In the genomic region with DNA sequence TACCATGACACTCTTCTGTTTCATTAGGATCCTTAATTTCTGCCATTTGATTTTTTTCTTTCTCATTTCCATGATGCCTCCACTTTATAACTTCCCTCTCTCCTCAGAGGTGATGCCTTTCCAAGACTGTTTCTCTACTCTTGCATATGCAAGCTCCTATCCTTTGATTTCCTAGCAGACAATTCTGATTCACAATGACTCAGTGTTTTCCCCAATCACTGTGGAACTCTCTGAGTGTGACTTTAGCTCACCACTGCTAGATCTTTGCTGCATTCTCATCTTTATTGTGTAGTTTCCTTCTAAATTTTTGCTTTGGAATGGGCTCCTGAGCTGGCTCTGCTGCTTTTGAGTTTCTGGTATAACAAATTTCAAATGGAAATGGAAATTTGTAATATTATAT, we compare ENCODE assay signal across 15 cellular contexts.
DNase-seq lines count a peak whose midpoint lies in the region; ATAC-seq and TF ChIP-seq lines count a peak whose summit lies in the region.
"Had no signal": no experiment of that assay in that cellular context is flagged by ENCODE, and none has a peak within 500 bp of the region (broad histone marks: within the 10 kb centered on the region; RNA-seq: fewer than 3 reads in every experiment).

No MANE protein-coding gene starts in this region.

- H3K79me2 ChIP-seq in hepatocyte, result no peaks in the 10 kb centered on the region

- intact Hi-C loops in sciatic nerve (cut with DNase I), result no loop called here

- H3K4me1 ChIP-seq in hepatocyte (ENCODE audit: insufficient read depth), result no peaks in the 10 kb centered on the region
- H3K4me1 ChIP-seq: HAP-1 had no signal

- ATAC-seq in GM19395 (IDR thresholded peaks at IDR 0.05; ENCODE audit: unreplicated experiment), result no peak
- no peak for ATAC-seq in sciatic nerve
- ATAC-seq: stimulated activated memory B cell treated with anti-CD40 and anti-IgM and Interleukin-4, amounts not matched to agents 10 μg/mL and 1 μg/mL and 100 μg/mL, for 72 hours had no signal

- H3K9me3 ChIP-seq in hepatocyte (ENCODE audit: low read depth), result peaks cover 8% of the 10 kb centered on the region
- H3K9me3 ChIP-seq: HAP-1 had no signal

- DNase-seq in EH (ENCODE audit: low read depth) (peak; percentile 76), NCI-H460 (ENCODE audit: extremely low read depth, low read depth) (peak; percentile 81), epithelial cell of esophagus (ENCODE audit: low read depth) (peak; percentile 91), non-pigmented ciliary epithelial cell (ENCODE audit: low read depth) (peak; percentile 40), hepatocyte (ENCODE audit: low spot score) (no peak), NCI-H187 (lab: John Stamatoyannopoulos, UW) (no peak), sciatic nerve (ENCODE audit: low spot score) (no peak)
- DNase-seq: activated T-cell treated with anti-CD3 and anti-CD28 coated beads for 4 hours; Caco-2; effector CD8-positive, alpha-beta T cell; NCI-H2029; posterior cingulate gyrus had no signal

- TF ChIP-seq CTCF in epithelial cell of esophagus (IDR thresholded peaks at IDR 0.05; ENCODE audit: insufficient read depth, low read depth, low read length, missing control alignments) (no peak), hepatocyte (IDR thresholded peaks at IDR 0.05; ENCODE audit: poor library complexity) (no peak)

- H3K4me3 ChIP-seq in epithelial cell of esophagus (ENCODE audit: low read length) (no peak overlapping the region), hepatocyte (no peak overlapping the region)
- H3K4me3 ChIP-seq: HAP-1 had no signal

- H3K27ac ChIP-seq in hepatocyte, result no peak overlapping the region

- H3K9me2 ChIP-seq in hepatocyte (replicated peaks; ENCODE audit: insufficient read depth), result no peaks in the 10 kb centered on the region

- H3K27me3 ChIP-seq in hepatocyte, result no peaks in the 10 kb centered on the region

- H4K20me1 ChIP-seq in hepatocyte (ENCODE audit: insufficient read depth, poor library complexity, severe bottlenecking), result no peaks in the 10 kb centered on the region

- no peaks in the 10 kb centered on the region for H3K36me3 ChIP-seq in hepatocyte (replicated peaks; ENCODE audit: insufficient read depth, low read depth)
- H3K36me3 ChIP-seq: HAP-1 had no signal

- H2AFZ ChIP-seq in hepatocyte, result no peak overlapping the region

- no peak overlapping the region for H3K4me2 ChIP-seq in hepatocyte

Comparison
In these comparisons a context has a peak if more than half of its experiments do, and no peak if none do; other contexts are left out.
1. DNase-seq: peak in EH (single experiment), NCI-H460 (single experiment), epithelial cell of esophagus (single experiment) and non-pigmented ciliary epithelial cell (single experiment); none in hepatocyte (single experiment), NCI-H187 (0 of 2) and sciatic nerve (single experiment).